In the genomic region with DNA sequence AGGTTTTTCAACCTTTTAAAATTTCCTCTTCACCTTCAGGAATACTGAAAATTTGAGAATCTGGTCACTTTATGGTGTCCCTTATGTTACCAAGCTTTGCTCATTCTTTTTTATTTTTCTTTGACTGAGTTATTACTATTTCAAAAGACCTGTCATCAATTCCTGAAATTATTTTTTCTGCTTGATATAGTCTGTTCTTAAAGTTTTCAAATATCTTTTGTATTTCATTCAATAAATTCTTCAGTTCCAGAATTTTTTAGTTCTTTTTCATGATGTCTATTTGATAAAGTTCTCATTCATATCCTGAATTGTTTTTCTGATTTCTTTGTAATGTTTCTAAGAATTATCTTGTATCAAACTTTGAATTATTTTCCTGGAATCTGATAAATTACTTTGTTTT, we compare ENCODE assay signal across 24 cellular contexts.
"Had no signal": no experiment of that assay in that cellular context is flagged by ENCODE, and none has a peak within 500 bp of the region (broad histone marks: within the 10 kb centered on the region; RNA-seq: fewer than 3 reads in every experiment).

No MANE protein-coding gene starts in this region.

- H3K27ac Mint-ChIP-seq: activated CD4-positive, alpha-beta T cell treated with anti-CD3 and anti-CD28 coated beads, Interleukin-2, amount 10 ng/mL, durations not matched to agents 24 days and 14 days; activated CD8-positive, alpha-beta T cell treated with anti-CD3 and anti-CD28 coated beads for 36 hours; activated naive CD4-positive, alpha-beta T cell treated with anti-CD3 and anti-CD28 coated beads, Interleukin-2, amount 50 U/mL, for 24 hours; activated T-cell treated with anti-CD3 and anti-CD28 coated beads, Interleukin-2, amount 50 U/mL, for 24 hours; activated T-helper 2 cell treated with anti-CD3 and anti-CD28 coated beads, Interferon-gamma antibody, Interleukin-2, Interleukin-4, amounts not matched to agents 10 μg/mL and 5 μg/mL and 100 μg/mL, durations not matched to agents 14 hours and 24 hours and 36 hours; T-helper 1 cell treated with Interleukin-12 subunit alpha and Interleukin-12 subunit beta and Interleukin-4 antibody, amounts not matched to agents 30 μg/mL and 1 μg/mL, for 36 hours; T-helper 2 cell treated with Interferon-gamma antibody and Interleukin-4, amounts not matched to agents 5 μg/mL and 100 μg/mL, for 36 hours had no signal

- DNase-seq: activated CD4-positive, alpha-beta T cell treated with anti-CD3 and anti-CD28 coated beads, Interleukin-2, amount 50 U/mL, for 4 hours; activated CD8-positive, alpha-beta T cell treated with anti-CD3 and anti-CD28 coated beads for 36 hours; activated gamma-delta T cell; activated naive CD4-positive, alpha-beta T cell treated with Interleukin-2 at 50 U/mL for 16 hours; activated T-cell treated with anti-CD3 and anti-CD28 coated beads, Interleukin-2, amount 50 U/mL, for 24 hours; adrenal gland; body of pancreas; NCI-H1105; NCI-H1417 treated with DMSO at 0.1 percent for 48 hours; NCI-H1930; NCI-H2081 treated with DMSO at 0.1 percent for 48 hours; NCI-H510A; NCI-H526; NCI-H748 treated with DMSO at 0.1 percent for 48 hours; NK-92 treated with Interleukin-12 subunit alpha and Interleukin-12 subunit beta, amount 100 ng/mL, for 24 hours; Right ventricle myocardium superior had no signal

- FAIRE-seq: astrocyte, TTC549 had no signal

- ATAC-seq: activated CD8-positive, alpha-beta T cell treated with anti-CD3 and anti-CD28 coated beads for 36 hours; body of pancreas had no signal

- H3K36me3 ChIP-seq: breast epithelium had no signal

- H3K27ac ChIP-seq: adrenal gland, body of pancreas, breast epithelium had no signal

- H3K4me1 ChIP-seq: adrenal gland, body of pancreas, breast epithelium had no signal

- H3K4me3 ChIP-seq: adrenal gland, body of pancreas, breast epithelium had no signal

- H3K9me3 ChIP-seq: body of pancreas had no signal
